ENCODE assay signal across 8 cellular contexts in the genomic region with DNA sequence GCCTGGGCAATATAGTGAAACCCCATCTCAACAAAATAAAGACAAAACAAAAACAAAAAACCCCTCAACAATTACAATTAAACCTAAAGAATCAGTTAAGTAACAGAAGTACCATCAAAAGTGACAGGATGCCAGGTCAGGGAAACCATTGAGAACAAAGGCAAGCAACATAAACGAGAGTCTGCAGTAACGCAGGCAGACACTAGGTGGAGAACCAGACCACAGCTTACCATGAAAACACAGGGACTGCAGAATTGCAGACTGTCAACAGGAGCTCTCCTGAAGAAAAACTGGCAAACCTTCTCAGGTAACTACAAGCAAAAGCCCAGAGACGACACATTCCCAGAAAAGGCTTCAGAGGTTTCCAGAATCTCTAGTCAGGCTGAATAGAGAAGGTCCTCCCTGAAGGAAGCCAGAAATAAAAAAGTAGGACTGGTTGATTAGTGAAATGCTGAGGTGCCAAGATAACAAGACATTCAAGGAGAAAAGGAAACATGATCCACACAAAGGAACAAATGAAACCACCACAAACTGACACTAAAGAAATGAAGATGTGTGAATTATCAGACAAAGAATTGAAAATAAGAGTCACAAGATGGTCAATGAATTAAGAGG. TPM values are rescaled to one million over a fixed set of nuclear protein-coding genes. Genes with fewer than 3 reads are reported as not detected.
A peak's percentile ranks its signal among the peaks of the same experiment; 100 is the strongest.
DNase-seq lines count a peak whose midpoint lies in the region; ATAC-seq and TF ChIP-seq lines count a peak whose summit lies in the region.

No MANE protein-coding gene starts in this region.

- TF ChIP-seq CTCF in LNCaP clone FGC (IDR thresholded peaks at IDR 0.05; ENCODE audit: control insufficient read depth, extremely low read depth, insufficient read depth) = peak; percentile 86
- peak; percentile 93 to 96 for TF ChIP-seq CTCF in fibroblast of lung (conservative IDR thresholded peaks at IDR 0.05 in 1 of 2, IDR thresholded peaks at IDR 0.05 in 1 of 2; ENCODE audit: low read depth in 1 of 2, low read length in 2 of 2)
- peak; percentile 87 for TF ChIP-seq CTCF in neural crest cell (conservative IDR thresholded peaks at IDR 0.05)

- H3K4me1 Mint-ChIP-seq in neural crest cell = peaks cover 37% of the 10 kb centered on the region

- peaks cover 2% of the 10 kb centered on the region for H3K4me1 ChIP-seq in fibroblast of lung (ENCODE audit: control insufficient read depth, extremely low read depth, insufficient read depth, low read length)

- no peaks in the 10 kb centered on the region for H3K9me3 ChIP-seq in fibroblast of lung (ENCODE audit: control insufficient read depth, insufficient read depth, low read depth, low read length)

- H3K36me3 Mint-ChIP-seq in neural crest cell (ENCODE audit: low read depth) = peaks cover 42% of the 10 kb centered on the region

- no peak overlapping the region for H3K4me3 ChIP-seq in LNCaP clone FGC (ENCODE audit: low read depth, low read length)
- H3K4me3 ChIP-seq in fibroblast of lung (replicated peaks in 1 of 4; ENCODE audit: control extremely low read depth in 1 of 4, insufficient read depth in 1 of 4, low read depth in 3 of 4, low read length in 4 of 4) = no peak overlapping the region

- no peaks in the 10 kb centered on the region for H4K20me1 ChIP-seq in fibroblast of lung (ENCODE audit: control insufficient read depth, extremely low read depth, insufficient read depth, low read length)

- peak overlapping the region; percentile 83 for H3K4me3 Mint-ChIP-seq in neural crest cell

- ATAC-seq in GM18858 (IDR thresholded peaks at IDR 0.05; ENCODE audit: unreplicated experiment) = no peak

- H3K27me3 ChIP-seq in fibroblast of lung (ENCODE audit: control insufficient read depth, insufficient read depth, low read length) = no peaks in the 10 kb centered on the region

- H3K27me3 Mint-ChIP-seq in neural crest cell (ENCODE audit: low read depth) = no peaks in the 10 kb centered on the region

- peaks cover 9% of the 10 kb centered on the region for H3K9me3 Mint-ChIP-seq in neural crest cell

- H3K4me2 ChIP-seq in fibroblast of lung (ENCODE audit: extremely low read depth, insufficient read depth, low read length) = no peak overlapping the region

- no peak overlapping the region for H3K9ac ChIP-seq in fibroblast of lung (ENCODE audit: insufficient read depth, low read length)

- H3K27ac ChIP-seq in fibroblast of lung (ENCODE audit: insufficient read depth, low read length) = no peak overlapping the region

- peak; percentile 89 for DNase-seq in DMS53 (lab: John Stamatoyannopoulos, UW)
- DNase-seq in LNCaP clone FGC (ENCODE audit: low read depth) = peak; percentile 73
- DNase-seq in RKO (ENCODE audit: low spot score) = peak; percentile 78
- DNase-seq in activated T-helper 1 cell treated with Interleukin-2 at 50 U/mL for 16 hours (ENCODE audit: low read depth) = peak; percentile 49
- peak; percentile 74 to 86 for DNase-seq in fibroblast of lung (ENCODE audit: low read depth in 2 of 2)
- peak; percentile 61 for DNase-seq in neural crest cell (ENCODE audit: low read depth, low spot score)
- DNase-seq in stromal cell of bone marrow (ENCODE audit: low read depth) = peak; percentile 71

- peak overlapping the region; percentile 84 for H3K27ac Mint-ChIP-seq in neural crest cell (ENCODE audit: unreplicated experiment)

- H3K36me3 ChIP-seq in fibroblast of lung (ENCODE audit: control insufficient read depth, insufficient read depth, low read length) = peaks cover 3% of the 10 kb centered on the region

- H2AFZ ChIP-seq in fibroblast of lung (ENCODE audit: low read length) = no peak overlapping the region

- H3K79me2 ChIP-seq in fibroblast of lung (ENCODE audit: control insufficient read depth, insufficient read depth, low read length) = no peaks in the 10 kb centered on the region

RNA-seq across cellular contexts. Expression of gene ZNF665, which starts 2.2 kb away (rescaled TPM):
- 5.4 and 6.3 TPM in 2 replicates for total RNA-seq in fibroblast of lung
- polyA plus RNA-seq in fibroblast of lung = 2.4 and 3.1 TPM in 2 replicates
- 1.9 and 2.3 TPM in 2 replicates for polyA plus RNA-seq in fibroblast of lung (2012)
- 0.24 and 1.3 TPM in 2 replicates for polyA minus RNA-seq in fibroblast of lung (ENCODE audit: low replicate concordance)
- total RNA-seq in neural crest cell = 5.2 and 8.2 TPM in 2 replicates

RNA-seq across cellular contexts. Expression of gene ZNF347, which starts 36.5 kb away (rescaled TPM):
- total RNA-seq in fibroblast of lung (8.5 and 10.6 TPM in 2 replicates), neural crest cell (14.5 and 15.8 TPM in 2 replicates)
- polyA plus RNA-seq in fibroblast of lung = 5.6 and 5.7 TPM in 2 replicates
- 3.0 and 3.3 TPM in 2 replicates for polyA plus RNA-seq in fibroblast of lung (2012)
- polyA minus RNA-seq in fibroblast of lung (ENCODE audit: low replicate concordance) = 2.4 and 5.8 TPM in 2 replicates

RNA-seq across cellular contexts. Expression of gene ZNF677, which starts 59.3 kb away (rescaled TPM):
- total RNA-seq in fibroblast of lung (15.7 and 25.3 TPM in 2 replicates), neural crest cell (26.3 and 27.0 TPM in 2 replicates)
- polyA plus RNA-seq in fibroblast of lung = 21.9 and 26.0 TPM in 2 replicates
- 11.4 and 12.1 TPM in 2 replicates for polyA plus RNA-seq in fibroblast of lung (2012)
- polyA minus RNA-seq in fibroblast of lung (ENCODE audit: low replicate concordance) = 4.0 and 6.7 TPM in 2 replicates
